In genomic region chr16:71846443-71846842, GRCh38 we compare ENCODE assay signal across 8 cellular contexts. TPM values are rescaled to one million over a fixed set of nuclear protein-coding genes. Genes with fewer than 3 reads are reported as not detected.
DNase-seq lines count a peak whose midpoint lies in the region; ATAC-seq and TF ChIP-seq lines count a peak whose summit lies in the region.

No MANE protein-coding gene starts in this region.

- peak overlapping the region; percentile 52 for H3K27ac Mint-ChIP-seq in glutamatergic neuron (ENCODE audit: unreplicated experiment)

- peak overlapping the region; percentile 93 for H3K4me3 Mint-ChIP-seq in glutamatergic neuron (ENCODE audit: unreplicated experiment)

- no peaks in the 10 kb centered on the region for H3K36me3 Mint-ChIP-seq in glutamatergic neuron (ENCODE audit: unreplicated experiment)

- H3K4me1 Mint-ChIP-seq in glutamatergic neuron (ENCODE audit: low read depth, unreplicated experiment), result peaks cover 7% of the 10 kb centered on the region

- TF ChIP-seq CTCF in BE2C (IDR thresholded peaks at IDR 0.05; ENCODE audit: low read depth, low read length) (no peak), glutamatergic neuron (IDR thresholded peaks at IDR 0.05; ENCODE audit: partially characterized antibody, unreplicated experiment) (no peak), omental fat pad (IDR thresholded peaks at IDR 0.05) (no peak)

- peaks cover 21% of the 10 kb centered on the region for H3K36me3 ChIP-seq in BE2C

- ATAC-seq in HG02642 (IDR thresholded peaks at IDR 0.05; ENCODE audit: poor library complexity, unreplicated experiment), result peak; percentile 5
- ATAC-seq in omental fat pad (ENCODE audit: low FRiP score), result no peak

- H3K9me3 ChIP-seq in BE2C, result no peaks in the 10 kb centered on the region

- peaks cover 3% of the 10 kb centered on the region for H3K9me3 Mint-ChIP-seq in glutamatergic neuron (ENCODE audit: unreplicated experiment)

- DNase-seq in BE2C, result no peak
- peak; percentile 30 for DNase-seq in activated T-cell treated with anti-CD3 and anti-CD28 coated beads, Interleukin-2, amount 50 U/mL, for 1 hour
- DNase-seq in glutamatergic neuron, result no peak
- DNase-seq in renal cortical epithelial cell (ENCODE audit: low read depth), result peak; percentile 22
- no peak for DNase-seq in omental fat pad (ENCODE audit: low spot score)
- no peak for DNase-seq in NCI-H2029 (lab: John Stamatoyannopoulos, UW)
- DNase-seq in SKM-1 treated with dmso at 0.1 percent for 144 hours (lab: John Stamatoyannopoulos, UW; ENCODE audit: unreplicated experiment), result no peak

- peak overlapping the region; percentile 99 for H3K4me3 ChIP-seq in BE2C (ENCODE audit: low read depth, low read length)

- H3K4me1 ChIP-seq in BE2C, result no peaks in the 10 kb centered on the region

- H3K27me3 Mint-ChIP-seq in glutamatergic neuron (ENCODE audit: unreplicated experiment), result peaks cover 2% of the 10 kb centered on the region

- no peaks in the 10 kb centered on the region for H3K27me3 ChIP-seq in BE2C

RNA-seq across cellular contexts. Expression of gene ATXN1L, which starts 0.7 kb away (rescaled TPM):
- polyA plus RNA-seq in BE2C (2012; ENCODE audit: insufficient read depth, insufficient read length, low read depth), result 23.1 TPM
- total RNA-seq in glutamatergic neuron (ENCODE audit: unreplicated experiment) (27.6 TPM), renal cortical epithelial cell (16.0 and 34.2 TPM in 2 replicates), omental fat pad (10 to 100 TPM; 30.6 to 43.1 (median 37.0) TPM)

RNA-seq across cellular contexts. Expression of gene ZNF821, which starts 37.5 kb away (rescaled TPM):
- polyA plus RNA-seq in BE2C (2012; ENCODE audit: insufficient read depth, insufficient read length, low read depth), result 8.9 TPM
- total RNA-seq in glutamatergic neuron (ENCODE audit: unreplicated experiment) (40.9 TPM), renal cortical epithelial cell (5.7 and 7.2 TPM in 2 replicates), omental fat pad (10 to 100 TPM in 1 of 4 donors, 1 to 10 TPM in 3; 1.3 to 10.1 (median 4.4) TPM)

RNA-seq across cellular contexts. Expression of gene AP1G1, which starts 37.8 kb away (rescaled TPM):
- 42.4 TPM for polyA plus RNA-seq in BE2C (2012; ENCODE audit: insufficient read depth, insufficient read length, low read depth)
- total RNA-seq in glutamatergic neuron (ENCODE audit: unreplicated experiment) (104 TPM), renal cortical epithelial cell (78.1 and 118 TPM in 2 replicates), omental fat pad (100 to 1,000 TPM in 1 of 4 donors, 10 to 100 TPM in 3; 80.0 to 108 (median 92.4) TPM)

RNA-seq across cellular contexts. Expression of gene IST1, which starts 48.9 kb away (rescaled TPM):
- 207 TPM for polyA plus RNA-seq in BE2C (2012; ENCODE audit: insufficient read depth, insufficient read length, low read depth)
- total RNA-seq in glutamatergic neuron (ENCODE audit: unreplicated experiment) (271 TPM), renal cortical epithelial cell (231 and 302 TPM in 2 replicates), omental fat pad (100 to 1,000 TPM; 229 to 249 (median 230) TPM)

Comparison
In these comparisons a context has a peak if more than half of its experiments do, and no peak if none do; other contexts are left out.
1. DNase-seq: peak in activated T-cell treated with anti-CD3 and anti-CD28 coated beads, Interleukin-2, amount 50 U/mL, for 1 hour (single experiment) and renal cortical epithelial cell (single experiment); none in BE2C (single experiment), glutamatergic neuron (single experiment), omental fat pad (single experiment), NCI-H2029 (single experiment) and SKM-1 treated with dmso at 0.1 percent for 144 hours (single experiment).